Comparison of ENCODE assay signal across 11 cellular contexts in genomic region chr2:144938308-144938709, GRCh38.
DNase-seq lines count a peak whose midpoint lies in the region; ATAC-seq and TF ChIP-seq lines count a peak whose summit lies in the region.
"Had no signal": no experiment of that assay in that cellular context is flagged by ENCODE, and none has a peak within 500 bp of the region (broad histone marks: within the 10 kb centered on the region; RNA-seq: fewer than 3 reads in every experiment).

No MANE protein-coding gene starts in this region.

- H3K36me3 ChIP-seq in neural progenitor cell (no peaks in the 10 kb centered on the region), OCI-LY7 (ENCODE audit: insufficient read depth, low read length) (no peaks in the 10 kb centered on the region)

- H3K4me3 ChIP-seq in fibroblast of the aortic adventitia (ENCODE audit: low read depth, low read length) (no peak overlapping the region), neural progenitor cell (no peak overlapping the region), OCI-LY7 (ENCODE audit: low read depth, low read length, poor library complexity, severe bottlenecking) (no peak overlapping the region)

- H3K4me1 Mint-ChIP-seq in neural progenitor cell = peaks cover 19% of the 10 kb centered on the region

- peaks cover 4% of the 10 kb centered on the region for H3K27me3 Mint-ChIP-seq in neural progenitor cell (ENCODE audit: insufficient read depth, low read depth)

- H2AFZ ChIP-seq in neural progenitor cell (replicated peaks) (peak overlapping the region; percentile 30), OCI-LY7 (ENCODE audit: low read length) (no peak overlapping the region)

- no peaks in the 10 kb centered on the region for H3K9me3 ChIP-seq in neural progenitor cell (ENCODE audit: low read depth)
- no peaks in the 10 kb centered on the region for H3K9me3 ChIP-seq in OCI-LY7 (ENCODE audit: low read length)

- in situ Hi-C loops in ACHN (cut with HindIII; ENCODE audit: low pct_ligation_motif_present, low pct_unique_long_range_greater_than_20kb, low sequenced_read_pairs) = no loop called here

- H3F3A ChIP-seq in neural progenitor cell (ENCODE audit: low read depth) = no peaks in the 10 kb centered on the region

- POLR2A ChIA-PET in RWPE1 (lab: Yijun Ruan, JAX; ENCODE audit: low non-redundant PET) (no interaction called here), OCI-LY7 (lab: Charles Lee) (interaction anchor here (0.5 to 1.3 kb wide), 3 partner anchors 21 to 754 kb away, joined by 3 read pairs; no protein-coding TSS in a partner anchor)

- H3K4me3 Mint-ChIP-seq in neural progenitor cell = no peak overlapping the region

- no peaks in the 10 kb centered on the region for H3K4me1 ChIP-seq in neural progenitor cell
- no peaks in the 10 kb centered on the region for H3K4me1 ChIP-seq in OCI-LY7 (ENCODE audit: insufficient read depth, low read length, poor library complexity, severe bottlenecking)

- no peak for ATAC-seq in GM21515 (IDR thresholded peaks at IDR 0.05; ENCODE audit: unreplicated experiment)

- no peaks in the 10 kb centered on the region for H3K9me2 ChIP-seq in OCI-LY7 (ENCODE audit: insufficient read depth, low read length)

- peak overlapping the region; percentile 96 for H3K27ac Mint-ChIP-seq in neural progenitor cell

- H3K4me2 ChIP-seq in neural progenitor cell (no peak overlapping the region), OCI-LY7 (ENCODE audit: low read length) (no peak overlapping the region)

- no peak overlapping the region for H3K9ac ChIP-seq in neural progenitor cell

- H4K20me1 ChIP-seq in neural progenitor cell (ENCODE audit: low read depth) = no peaks in the 10 kb centered on the region
- no peaks in the 10 kb centered on the region for H4K20me1 ChIP-seq in OCI-LY7 (ENCODE audit: insufficient read depth, low read length)

- no peak overlapping the region for H3K27ac ChIP-seq in RWPE1
- H3K27ac ChIP-seq in neural progenitor cell = no peak overlapping the region
- H3K27ac ChIP-seq in OCI-LY7 (ENCODE audit: low read depth, low read length, poor library complexity, severe bottlenecking) = no peak overlapping the region
- H3K27ac ChIP-seq: C4-2B had no signal

- intact Hi-C loops in OCI-LY7 (cut with micrococcal nuclease; ENCODE audit: unreplicated experiment) = no loop called here

- no peak for TF ChIP-seq CTCF in RWPE1 (conservative IDR thresholded peaks at IDR 0.05; ENCODE audit: low read depth)
- no peak for TF ChIP-seq CTCF in fibroblast of the aortic adventitia (IDR thresholded peaks at IDR 0.05; ENCODE audit: insufficient read depth, low read length)
- no peak for TF ChIP-seq CTCF in neural progenitor cell (IDR thresholded peaks at IDR 0.05)
- TF ChIP-seq CTCF in OCI-LY7 (conservative IDR thresholded peaks at IDR 0.05; ENCODE audit: low read length) = no peak

- peak; percentile 70 for DNase-seq in ACHN
- DNase-seq in RWPE1 (ENCODE audit: low spot score) = peak; percentile 20
- peak; percentile 94 for DNase-seq in fibroblast of the aortic adventitia (ENCODE audit: low read depth)
- no peak for DNase-seq in neural progenitor cell (ENCODE audit: low spot score)
- DNase-seq in T-helper 9 cell = no peak
- no peak for DNase-seq in OCI-LY7 (ENCODE audit: low spot score)
- no peak for DNase-seq in activated CD8-positive, alpha-beta memory T cell treated with anti-CD3 and anti-CD28 coated beads, Interleukin-2, amount 50 U/mL, for 48 hours
- DNase-seq: activated CD8-positive, alpha-beta memory T cell treated with anti-CD3 and anti-CD28 coated beads, Interleukin-2, amount 50 U/mL, for 4 hours; nucleus accumbens had no signal

- no peaks in the 10 kb centered on the region for H3K27me3 ChIP-seq in neural progenitor cell

- no peaks in the 10 kb centered on the region for H3K79me2 ChIP-seq in neural progenitor cell (ENCODE audit: low read depth)
- no peaks in the 10 kb centered on the region for H3K79me2 ChIP-seq in OCI-LY7 (ENCODE audit: insufficient read depth, low read depth, low read length)

- no TSS peak for BruUV-seq in OCI-LY7 (replicated peaks; lab: Mats Ljungman, UMichigan)

- CTCF ChIA-PET in RWPE1 (lab: Yijun Ruan, JAX) (no interaction called here), OCI-LY7 (lab: Charles Lee; ENCODE audit: unreplicated experiment) (no interaction called here)

- H3K36me3 Mint-ChIP-seq in neural progenitor cell = no peaks in the 10 kb centered on the region

- peaks cover 2% of the 10 kb centered on the region for H3K9me3 Mint-ChIP-seq in neural progenitor cell

Comparison
In these comparisons a context has a peak if more than half of its experiments do, and no peak if none do; other contexts are left out.
1. DNase-seq: peak in ACHN (single experiment), RWPE1 (single experiment) and fibroblast of the aortic adventitia (single experiment); none in neural progenitor cell (single experiment), T-helper 9 cell (single experiment), OCI-LY7 (single experiment) and activated CD8-positive, alpha-beta memory T cell treated with anti-CD3 and anti-CD28 coated beads, Interleukin-2, amount 50 U/mL, for 48 hours (single experiment).